Comparison of ENCODE assay signal across 1 cellular context in the genomic region with DNA sequence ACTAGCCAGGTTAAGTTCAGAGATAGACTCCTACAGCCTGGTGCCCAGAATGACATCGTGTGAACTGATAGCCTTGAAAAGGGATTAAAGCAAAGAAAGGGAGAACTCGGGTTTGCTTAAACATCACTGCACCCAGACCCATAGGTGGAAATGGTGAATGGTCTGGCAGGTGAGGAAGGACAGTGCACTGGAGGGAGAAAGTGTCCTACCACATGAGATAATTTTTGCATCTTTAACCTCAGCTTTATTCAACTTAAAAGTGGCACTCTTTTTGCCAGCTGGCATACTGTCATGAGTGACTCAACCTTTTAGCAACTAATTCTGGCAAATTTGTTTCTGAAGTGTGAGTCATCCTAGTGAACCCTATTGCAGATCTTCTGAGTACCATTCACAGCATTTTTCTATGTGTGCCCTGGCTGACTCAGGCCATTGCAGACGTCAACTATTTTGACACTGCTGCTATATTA.
TF ChIP-seq lines count a peak whose summit lies in the region.

No MANE protein-coding gene starts in this region.

TF ChIP-seq in HCT116, 20 proteins besides CTCF, POLR2A, EP300 and RAD21 (continued from another document):
- TF ChIP-seq SIN3A (IDR thresholded peaks at IDR 0.05; ENCODE audit: low read depth), result 0 out of 2 replicates have a peak, but pooled peaks have one; percentile 35
- TF ChIP-seq SRF (IDR thresholded peaks at IDR 0.05; ENCODE audit: low read depth), result no peak
- TF ChIP-seq YY1 (IDR thresholded peaks at IDR 0.05; ENCODE audit: extremely low read depth, insufficient replicate concordance, low read depth, low read length), result no peak
- TF ChIP-seq ELF1 (IDR thresholded peaks at IDR 0.05; ENCODE audit: borderline replicate concordance, low read depth), result no peak
- no peak for TF ChIP-seq ZNF274 (IDR thresholded peaks at IDR 0.05; ENCODE audit: low read depth, low read length)
- no peak for TF ChIP-seq EGR1 (IDR thresholded peaks at IDR 0.05; ENCODE audit: low read depth)
- no peak for TF ChIP-seq EZH2 (IDR thresholded peaks at IDR 0.05)
- TF ChIP-seq POLR2AphosphoS5 (IDR thresholded peaks at IDR 0.05; ENCODE audit: low read depth, low read length), result no peak
- peak; percentile 81 for TF ChIP-seq JUND (IDR thresholded peaks at IDR 0.05)
- TF ChIP-seq ATF3 (IDR thresholded peaks at IDR 0.05), result peak; percentile 51
- no peak for TF ChIP-seq ZFX (IDR thresholded peaks at IDR 0.05)
- TF ChIP-seq, protein P1, sequence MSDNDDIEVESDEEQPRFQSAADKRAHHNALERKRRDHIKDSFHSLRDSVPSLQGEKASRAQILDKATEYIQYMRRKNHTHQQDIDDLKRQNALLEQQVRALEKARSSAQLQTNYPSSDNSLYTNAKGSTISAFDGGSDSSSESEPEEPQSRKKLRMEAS (IDR thresholded peaks at IDR 0.05), result no peak
- TF ChIP-seq, protein P2, sequence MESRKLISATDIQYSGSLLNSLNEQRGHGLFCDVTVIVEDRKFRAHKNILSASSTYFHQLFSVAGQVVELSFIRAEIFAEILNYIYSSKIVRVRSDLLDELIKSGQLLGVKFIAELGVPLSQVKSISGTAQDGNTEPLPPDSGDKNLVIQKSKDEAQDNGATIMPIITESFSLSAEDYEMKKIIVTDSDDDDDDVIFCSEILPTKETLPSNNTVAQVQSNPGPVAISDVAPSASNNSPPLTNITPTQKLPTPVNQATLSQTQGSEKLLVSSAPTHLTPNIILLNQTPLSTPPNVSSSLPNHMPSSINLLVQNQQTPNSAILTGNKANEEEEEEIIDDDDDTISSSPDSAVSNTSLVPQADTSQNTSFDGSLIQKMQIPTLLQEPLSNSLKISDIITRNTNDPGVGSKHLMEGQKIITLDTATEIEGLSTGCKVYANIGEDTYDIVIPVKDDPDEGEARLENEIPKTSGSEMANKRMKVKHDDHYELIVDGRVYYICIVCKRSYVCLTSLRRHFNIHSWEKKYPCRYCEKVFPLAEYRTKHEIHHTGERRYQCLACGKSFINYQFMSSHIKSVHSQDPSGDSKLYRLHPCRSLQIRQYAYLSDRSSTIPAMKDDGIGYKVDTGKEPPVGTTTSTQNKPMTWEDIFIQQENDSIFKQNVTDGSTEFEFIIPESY (IDR thresholded peaks at IDR 0.05; ENCODE audit: extremely low read depth, insufficient replicate concordance, low read length), result no peak
